1 cellular context compared by ENCODE assay signal in the genomic region with DNA sequence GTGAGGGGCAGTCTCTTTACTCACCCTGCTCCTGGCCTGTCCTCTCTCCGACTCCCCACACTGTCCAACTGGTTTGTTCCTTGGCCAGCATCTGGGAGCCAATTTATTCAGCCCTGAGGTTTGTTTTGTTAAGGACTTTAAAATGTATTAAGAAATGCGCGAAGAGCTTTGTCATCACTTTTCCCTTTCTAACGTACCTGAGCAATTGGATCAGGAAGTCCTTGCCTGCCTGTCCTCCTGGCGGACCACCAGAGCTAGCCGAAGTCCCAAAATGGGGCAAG.
TF ChIP-seq lines count a peak whose summit lies in the region.

No MANE protein-coding gene starts in this region.

TF ChIP-seq in HepG2, 621 proteins besides CTCF, POLR2A, EP300 and RAD21 (continued from another document):
- TF ChIP-seq, protein P1, sequence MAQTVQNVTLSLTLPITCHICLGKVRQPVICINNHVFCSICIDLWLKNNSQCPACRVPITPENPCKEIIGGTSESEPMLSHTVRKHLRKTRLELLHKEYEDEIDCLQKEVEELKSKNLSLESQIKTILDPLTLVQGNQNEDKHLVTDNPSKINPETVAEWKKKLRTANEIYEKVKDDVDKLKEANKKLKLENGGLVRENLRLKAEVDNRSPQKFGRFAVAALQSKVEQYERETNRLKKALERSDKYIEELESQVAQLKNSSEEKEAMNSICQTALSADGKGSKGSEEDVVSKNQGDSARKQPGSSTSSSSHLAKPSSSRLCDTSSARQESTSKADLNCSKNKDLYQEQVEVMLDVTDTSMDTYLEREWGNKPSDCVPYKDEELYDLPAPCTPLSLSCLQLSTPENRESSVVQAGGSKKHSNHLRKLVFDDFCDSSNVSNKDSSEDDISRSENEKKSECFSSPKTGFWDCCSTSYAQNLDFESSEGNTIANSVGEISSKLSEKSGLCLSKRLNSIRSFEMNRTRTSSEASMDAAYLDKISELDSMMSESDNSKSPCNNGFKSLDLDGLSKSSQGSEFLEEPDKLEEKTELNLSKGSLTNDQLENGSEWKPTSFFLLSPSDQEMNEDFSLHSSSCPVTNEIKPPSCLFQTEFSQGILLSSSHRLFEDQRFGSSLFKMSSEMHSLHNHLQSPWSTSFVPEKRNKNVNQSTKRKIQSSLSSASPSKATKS (CRISPR knock-in tag; IDR thresholded peaks at IDR 0.05): no peak
